In genomic region chr14:89675590-89675989, GRCh38 we compare ENCODE assay signal across 27 cellular contexts.
A peak's percentile ranks its signal among the peaks of the same experiment; 100 is the strongest.
DNase-seq lines count a peak whose midpoint lies in the region; ATAC-seq and TF ChIP-seq lines count a peak whose summit lies in the region.
"Had no signal": no experiment of that assay in that cellular context is flagged by ENCODE, and none has a peak within 500 bp of the region (broad histone marks: within the 10 kb centered on the region; RNA-seq: fewer than 3 reads in every experiment).

No MANE protein-coding gene starts in this region.

- no peaks in the 10 kb centered on the region for H3K36me3 ChIP-seq in neural cell (ENCODE audit: insufficient read depth, low read length)
- H3K36me3 ChIP-seq: BE2C, SJCRH30 had no signal

- no peaks in the 10 kb centered on the region for H3K9me3 ChIP-seq in neural cell (ENCODE audit: low read length)
- H3K9me3 ChIP-seq: BE2C, SJCRH30 had no signal

- no peaks in the 10 kb centered on the region for H4K20me1 ChIP-seq in neural cell (ENCODE audit: insufficient read depth)

- peak; percentile 29 for ATAC-seq in activated CD8-positive, alpha-beta T cell treated with anti-CD3 and anti-CD28 coated beads for 36 hours
- ATAC-seq in activated CD8-positive, alpha-beta T cell treated with anti-CD3 and anti-CD28 coated beads, Interleukin-2, amount 10 ng/mL, durations not matched to agents 7 days and 5 days, result no peak
- no peak for ATAC-seq in T-cell (replicated peaks in 1 of 4)
- no peak for ATAC-seq in left cardiac atrium
- no peak for ATAC-seq in HG02588 (IDR thresholded peaks at IDR 0.05; ENCODE audit: unreplicated experiment)
- ATAC-seq: HepG2, Right ventricle myocardium inferior had no signal

- no peak overlapping the region for H3K4me2 ChIP-seq in neural cell (ENCODE audit: low read length)
- H3K4me2 ChIP-seq: PC-9 had no signal

- no peak overlapping the region for H3K9ac ChIP-seq in neural cell (ENCODE audit: low read length)

- H3K36me3 Mint-ChIP-seq in activated CD8-positive, alpha-beta T cell treated with anti-CD3 and anti-CD28 coated beads for 36 hours (ENCODE audit: low read depth), result no peaks in the 10 kb centered on the region
- H3K36me3 Mint-ChIP-seq in activated CD8-positive, alpha-beta T cell treated with anti-CD3 and anti-CD28 coated beads, Interleukin-2, amount 10 ng/mL, durations not matched to agents 7 days and 5 days (ENCODE audit: low read depth), result no peaks in the 10 kb centered on the region
- no peaks in the 10 kb centered on the region for H3K36me3 Mint-ChIP-seq in T-cell
- no peaks in the 10 kb centered on the region for H3K36me3 Mint-ChIP-seq in activated naive CD8-positive, alpha-beta T cell treated with anti-CD3 and anti-CD28 coated beads for 36 hours
- H3K36me3 Mint-ChIP-seq: CD14-positive monocyte had no signal

- H3K4me3 Mint-ChIP-seq in activated CD8-positive, alpha-beta T cell treated with anti-CD3 and anti-CD28 coated beads for 36 hours, result no peak overlapping the region
- H3K4me3 Mint-ChIP-seq in activated CD8-positive, alpha-beta T cell treated with anti-CD3 and anti-CD28 coated beads, Interleukin-2, amount 10 ng/mL, durations not matched to agents 7 days and 5 days, result no peak overlapping the region
- H3K4me3 Mint-ChIP-seq in T-cell, result no peak overlapping the region
- no peak overlapping the region for H3K4me3 Mint-ChIP-seq in activated naive CD8-positive, alpha-beta T cell treated with anti-CD3 and anti-CD28 coated beads for 36 hours
- H3K4me3 Mint-ChIP-seq: CD14-positive monocyte had no signal

- H3K27me3 ChIP-seq in neural cell (ENCODE audit: insufficient read depth, low read depth, low read length), result no peaks in the 10 kb centered on the region
- H3K27me3 ChIP-seq: BE2C, SJCRH30 had no signal

- peaks cover 50% of the 10 kb centered on the region for H3K4me1 Mint-ChIP-seq in activated CD8-positive, alpha-beta T cell treated with anti-CD3 and anti-CD28 coated beads for 36 hours (ENCODE audit: low read depth)
- H3K4me1 Mint-ChIP-seq in activated CD8-positive, alpha-beta T cell treated with anti-CD3 and anti-CD28 coated beads, Interleukin-2, amount 10 ng/mL, durations not matched to agents 7 days and 5 days (ENCODE audit: low read depth), result peaks cover 41% of the 10 kb centered on the region
- peaks cover 36 to 37% (median 37%) of the 10 kb centered on the region in 3 donors for H3K4me1 Mint-ChIP-seq in T-cell
- H3K4me1 Mint-ChIP-seq in activated naive CD8-positive, alpha-beta T cell treated with anti-CD3 and anti-CD28 coated beads for 36 hours, result peaks cover 46% of the 10 kb centered on the region

- H3F3A ChIP-seq in neural cell (ENCODE audit: insufficient read depth, low read length, poor library complexity, severe bottlenecking), result no peaks in the 10 kb centered on the region

- H3K27ac Mint-ChIP-seq in activated CD8-positive, alpha-beta T cell treated with anti-CD3 and anti-CD28 coated beads for 36 hours, result no peak overlapping the region
- no peak overlapping the region for H3K27ac Mint-ChIP-seq in activated CD8-positive, alpha-beta T cell treated with anti-CD3 and anti-CD28 coated beads, Interleukin-2, amount 10 ng/mL, durations not matched to agents 7 days and 5 days
- H3K27ac Mint-ChIP-seq in T-cell, result peak overlapping the region; percentile 20 to 61
- peak overlapping the region; percentile 29 for H3K27ac Mint-ChIP-seq in activated naive CD8-positive, alpha-beta T cell treated with anti-CD3 and anti-CD28 coated beads for 36 hours
- H3K27ac Mint-ChIP-seq: CD14-positive monocyte had no signal

- TF ChIP-seq CTCF in activated CD8-positive, alpha-beta T cell treated with anti-CD3 and anti-CD28 coated beads for 36 hours (IDR thresholded peaks at IDR 0.05), result no peak
- TF ChIP-seq CTCF in neural cell (IDR thresholded peaks at IDR 0.05; ENCODE audit: poor library complexity, severe bottlenecking) (no peak), GM10248 (IDR thresholded peaks at IDR 0.05; ENCODE audit: control extremely low read depth, extremely low read depth, low read depth, missing control alignments) (no peak)

- no peaks in the 10 kb centered on the region for H3K27me3 Mint-ChIP-seq in activated CD8-positive, alpha-beta T cell treated with anti-CD3 and anti-CD28 coated beads for 36 hours
- no peaks in the 10 kb centered on the region for H3K27me3 Mint-ChIP-seq in activated CD8-positive, alpha-beta T cell treated with anti-CD3 and anti-CD28 coated beads, Interleukin-2, amount 10 ng/mL, durations not matched to agents 7 days and 5 days (ENCODE audit: low read depth)
- no peaks in the 10 kb centered on the region for H3K27me3 Mint-ChIP-seq in T-cell
- H3K27me3 Mint-ChIP-seq in activated naive CD8-positive, alpha-beta T cell treated with anti-CD3 and anti-CD28 coated beads for 36 hours, result no peaks in the 10 kb centered on the region

- no peak overlapping the region for H3K4me3 ChIP-seq in neural cell (ENCODE audit: low read length)
- H3K4me3 ChIP-seq: PC-9, SJCRH30 had no signal

- no peak overlapping the region for H3K27ac ChIP-seq in neural cell (ENCODE audit: low read length)
- H3K27ac ChIP-seq: PC-9, SJCRH30 had no signal

- no peaks in the 10 kb centered on the region for H3K9me2 ChIP-seq in neural cell (ENCODE audit: insufficient read depth, low read length)

- CTCF ChIA-PET in activated CD8-positive, alpha-beta T cell treated with anti-CD3 and anti-CD28 coated beads for 36 hours (lab: Charles Lee), result interaction anchor here (0.7 to 1.6 kb wide), 2 partner anchors 33 to 41 kb away, joined by 3 to 5 read pairs; no protein-coding TSS in a partner anchor
- CTCF ChIA-PET in activated CD8-positive, alpha-beta T cell treated with anti-CD3 and anti-CD28 coated beads, Interleukin-2, amount 10 ng/mL, durations not matched to agents 7 days and 5 days (lab: Charles Lee), result no interaction called here
- CTCF ChIA-PET in T-cell (lab: Charles Lee) (no interaction called here), GM10248 (lab: Yijun Ruan, JAX) (no interaction called here)

- no peaks in the 10 kb centered on the region for H3K79me2 ChIP-seq in neural cell (replicated peaks; ENCODE audit: insufficient read depth, low read length)

- intact Hi-C loops in activated CD8-positive, alpha-beta T cell treated with anti-CD3 and anti-CD28 coated beads for 36 hours (cut with micrococcal nuclease), result no loop called here
- intact Hi-C loops in left cardiac atrium (cut with DNase I), result no loop called here

- no peak for TF ChIP-seq RAD21 in neural cell (conservative IDR thresholded peaks at IDR 0.05)

- peak; percentile 74 for TF ChIP-seq EP300 in neural cell (conservative IDR thresholded peaks at IDR 0.05; ENCODE audit: poor library complexity, severe bottlenecking)

- DNase-seq in activated CD8-positive, alpha-beta T cell treated with anti-CD3 and anti-CD28 coated beads for 36 hours, result no peak
- DNase-seq in activated CD8-positive, alpha-beta T cell treated with anti-CD3 and anti-CD28 coated beads, Interleukin-2, amount 10 ng/mL, durations not matched to agents 7 days and 5 days, result no peak
- DNase-seq in T-cell, result no peak
- no peak for DNase-seq in activated naive CD8-positive, alpha-beta T cell treated with anti-CD3 and anti-CD28 coated beads for 36 hours
- no peak for DNase-seq in left cardiac atrium
- DNase-seq in GM10248 (ENCODE audit: extremely low spot score), result no peak
- DNase-seq: 8988T, ACHN, BE2C, Calu3, H7, Karpas-422, NCI-H1092 treated with DMSO at 0.1 percent for 48 hours, NCI-H1436, NCI-H187, NCI-H2081 treated with DMSO at 0.1 percent for 48 hours, NCI-H2171 treated with DMSO at 0.1 percent for 48 hours, NCI-H345, NCI-H510A treated with DMSO at 0.1 percent for 48 hours, NCI-H774, PC-9, SJCRH30 had no signal

- no peak overlapping the region for H2AFZ ChIP-seq in neural cell (ENCODE audit: low read depth, low read length)
- H2AFZ ChIP-seq: PC-9 had no signal

- POLR2A ChIA-PET in activated CD8-positive, alpha-beta T cell treated with anti-CD3 and anti-CD28 coated beads for 36 hours (lab: Charles Lee), result interaction anchor here (0.6 kb wide), 1 partner anchor 45 kb away, joined by 4 read pairs; no protein-coding TSS in a partner anchor
- POLR2A ChIA-PET in activated CD8-positive, alpha-beta T cell treated with anti-CD3 and anti-CD28 coated beads, Interleukin-2, amount 10 ng/mL, durations not matched to agents 7 days and 5 days (lab: Charles Lee), result interaction anchor here (0.6 kb wide), 1 partner anchor 15 kb away, joined by 3 read pairs; no protein-coding TSS in a partner anchor
- POLR2A ChIA-PET in T-cell (lab: Charles Lee) (no interaction called here), GM10248 (lab: Yijun Ruan, JAX) (no interaction called here)

- no peaks in the 10 kb centered on the region for H3K9me3 Mint-ChIP-seq in activated CD8-positive, alpha-beta T cell treated with anti-CD3 and anti-CD28 coated beads for 36 hours
- peaks cover 15% of the 10 kb centered on the region for H3K9me3 Mint-ChIP-seq in activated CD8-positive, alpha-beta T cell treated with anti-CD3 and anti-CD28 coated beads, Interleukin-2, amount 10 ng/mL, durations not matched to agents 7 days and 5 days (ENCODE audit: insufficient read depth)
- no peaks in the 10 kb centered on the region for H3K9me3 Mint-ChIP-seq in T-cell
- H3K9me3 Mint-ChIP-seq in activated naive CD8-positive, alpha-beta T cell treated with anti-CD3 and anti-CD28 coated beads for 36 hours, result no peaks in the 10 kb centered on the region

TF ChIP-seq in neural cell, 6 proteins besides CTCF, POLR2A, EP300 and RAD21:
- TF ChIP-seq POLR2AphosphoS5 (IDR thresholded peaks at IDR 0.05) (peak; percentile 61), MXI1 (conservative IDR thresholded peaks at IDR 0.05; ENCODE audit: poor library complexity, severe bottlenecking) (no peak)

Comparison
In these comparisons a context has a peak if more than half of its experiments do, and no peak if none do; other contexts are left out.
1. H3K27ac Mint-ChIP-seq: peak in T-cell (2 of 2) and activated naive CD8-positive, alpha-beta T cell treated with anti-CD3 and anti-CD28 coated beads for 36 hours (single experiment); none in activated CD8-positive, alpha-beta T cell treated with anti-CD3 and anti-CD28 coated beads for 36 hours (single experiment) and activated CD8-positive, alpha-beta T cell treated with anti-CD3 and anti-CD28 coated beads, Interleukin-2, amount 10 ng/mL, durations not matched to agents 7 days and 5 days (single experiment).
2. POLR2A ChIA-PET loops: an anchor here in activated CD8-positive, alpha-beta T cell treated with anti-CD3 and anti-CD28 coated beads for 36 hours (0.6 kb wide) and activated CD8-positive, alpha-beta T cell treated with anti-CD3 and anti-CD28 coated beads, Interleukin-2, amount 10 ng/mL, durations not matched to agents 7 days and 5 days (0.6 kb wide); none called in T-cell and GM10248.